8 cellular contexts compared by ENCODE assay signal in genomic region chr12:53751336-53752191, GRCh38. TPM values are rescaled to one million over a fixed set of nuclear protein-coding genes. Genes with fewer than 3 reads are reported as not detected.
DNase-seq lines count a peak whose midpoint lies in the region; ATAC-seq and TF ChIP-seq lines count a peak whose summit lies in the region.

CISTR (minus strand) TSS chr12:53751979.

- peaks cover 4% of the 10 kb centered on the region for H3K27me3 Mint-ChIP-seq in activated CD8-positive, alpha-beta memory T cell treated with anti-CD3 and anti-CD28 coated beads, Interleukin-2, amount 10 ng/mL, durations not matched to agents 7 days and 5 days

- H3K27ac Mint-ChIP-seq in activated CD8-positive, alpha-beta memory T cell treated with anti-CD3 and anti-CD28 coated beads, Interleukin-2, amount 10 ng/mL, durations not matched to agents 7 days and 5 days, result no peak within 1 kb of the TSS

- H3K9me3 Mint-ChIP-seq in activated CD8-positive, alpha-beta memory T cell treated with anti-CD3 and anti-CD28 coated beads, Interleukin-2, amount 10 ng/mL, durations not matched to agents 7 days and 5 days (ENCODE audit: low read depth), result no peaks in the 10 kb centered on the region

- no peak within 1 kb of the TSS for H3K4me3 Mint-ChIP-seq in activated CD8-positive, alpha-beta memory T cell treated with anti-CD3 and anti-CD28 coated beads, Interleukin-2, amount 10 ng/mL, durations not matched to agents 7 days and 5 days

- peaks cover 16% of the 10 kb centered on the region for H3K4me1 Mint-ChIP-seq in activated CD8-positive, alpha-beta memory T cell treated with anti-CD3 and anti-CD28 coated beads, Interleukin-2, amount 10 ng/mL, durations not matched to agents 7 days and 5 days

- ATAC-seq in HG03432 (IDR thresholded peaks at IDR 0.05; ENCODE audit: unreplicated experiment) (peak; percentile 37), HG03159 (IDR thresholded peaks at IDR 0.05; ENCODE audit: unreplicated experiment) (no peak), HG03196 (IDR thresholded peaks at IDR 0.05; ENCODE audit: unreplicated experiment) (no peak)
- ATAC-seq in activated CD8-positive, alpha-beta memory T cell treated with anti-CD3 and anti-CD28 coated beads, Interleukin-2, amount 10 ng/mL, durations not matched to agents 7 days and 5 days, result peak; percentile 56

- CTCF ChIA-PET in activated CD8-positive, alpha-beta memory T cell treated with anti-CD3 and anti-CD28 coated beads, Interleukin-2, amount 10 ng/mL, durations not matched to agents 7 days and 5 days (lab: Charles Lee), result interaction anchor here (1.1 to 9.4 kb wide), 5 partner anchors 8 to 236 kb away, joined by 3 to 165 read pairs (median 4); partner anchors contain the start of gene ATP5MC2

- no peaks in the 10 kb centered on the region for H3K36me3 Mint-ChIP-seq in activated CD8-positive, alpha-beta memory T cell treated with anti-CD3 and anti-CD28 coated beads, Interleukin-2, amount 10 ng/mL, durations not matched to agents 7 days and 5 days

- TF ChIP-seq POLR2A in GM15510 (IDR thresholded peaks at IDR 0.05; ENCODE audit: borderline replicate concordance, extremely low read depth, insufficient read length), result peak; percentile 28

- DNase-seq in activated CD8-positive, alpha-beta memory T cell treated with anti-CD3 and anti-CD28 coated beads, Interleukin-2, amount 10 ng/mL, durations not matched to agents 7 days and 5 days, result peak; percentile 55
- peak; percentile 71 for DNase-seq in germinal center (ENCODE audit: low spot score)
- DNase-seq in retina, result peak; percentile 91
- DNase-seq in SW480 (ENCODE audit: low spot score), result no peak

RNA-seq across cellular contexts. Expression of gene CISTR, which starts in this region (rescaled TPM):
- total RNA-seq in activated CD8-positive, alpha-beta memory T cell treated with anti-CD3 and anti-CD28 coated beads, Interleukin-2, amount 10 ng/mL, durations not matched to agents 7 days and 5 days, result not detected

Comparison
In these comparisons a context has a peak if more than half of its experiments do, and no peak if none do; other contexts are left out.
1. Peak in DNase-seq and ATAC-seq in activated CD8-positive, alpha-beta memory T cell treated with anti-CD3 and anti-CD28 coated beads, Interleukin-2, amount 10 ng/mL, durations not matched to agents 7 days and 5 days; RNA of the gene not detected or under 1 TPM.